ENCODE assay signal across 8 cellular contexts in genomic region chr15:100602064-100602821, GRCh38. TPM values are rescaled to one million over a fixed set of nuclear protein-coding genes. Genes with fewer than 3 reads are reported as not detected.
A peak's percentile ranks its signal among the peaks of the same experiment; 100 is the strongest.
DNase-seq lines count a peak whose midpoint lies in the region; ATAC-seq and TF ChIP-seq lines count a peak whose summit lies in the region.

Gene ASB7 (plus strand): TSS chr15:100602589. CDS start chr15:100612217, 9,628 bp downstream.
Gene LINS1 (minus strand): TSS chr15:100602184. CDS start chr15:100580842, 21,342 bp downstream.

- H3K36me3 ChIP-seq in PC-3 (ENCODE audit: low read depth, low read length) (no peaks in the 10 kb centered on the region; the same call in 1 of the 2 replicates), mucosa of descending colon (ENCODE audit: low read depth) (no peaks in the 10 kb centered on the region)

- peak within 1 kb of the TSS; percentile 95 for H2AFZ ChIP-seq in PC-3 (ENCODE audit: low read length)

- H3K4me3 ChIP-seq in PC-3 (ENCODE audit: low read length), result peak within 1 kb of the TSS; percentile 98
- H3K4me3 ChIP-seq in mucosa of descending colon, result peak within 1 kb of the TSS; percentile 66

- intact Hi-C loops in PC-3 (cut with micrococcal nuclease) (no loop called here), mucosa of descending colon (cut with DNase I, micrococcal nuclease) (no loop called here)

- TF ChIP-seq EP300 in Ishikawa (IDR thresholded peaks at IDR 0.05; ENCODE audit: borderline replicate concordance), result no peak

- no peaks in the 10 kb centered on the region for H3K27me3 ChIP-seq in PC-3 (ENCODE audit: low read length)

- H3K9me2 ChIP-seq in PC-3 (replicated peaks; ENCODE audit: low read length), result no peaks in the 10 kb centered on the region

- H4K20me1 ChIP-seq in PC-3 (ENCODE audit: low read length), result no peaks in the 10 kb centered on the region

- BruUV-seq in PC-3 (replicated peaks; lab: Mats Ljungman, UMichigan), result no TSS peak

- CTCF ChIA-PET in PC-3 (lab: Charles Lee), result interaction anchor here (1.0 to 1.9 kb wide), 2 partner anchors 30 to 252 kb away, joined by 3 to 6 read pairs; no protein-coding TSS in a partner anchor

- H3K4me2 ChIP-seq in PC-3 (ENCODE audit: low read length), result peak within 1 kb of the TSS; percentile 96

- POLR2A ChIA-PET in PC-3 (lab: Charles Lee; ENCODE audit: unreplicated experiment), result interaction anchor here (0.6 kb wide), 1 partner anchor 263 kb away, joined by 22 read pairs; no protein-coding TSS in a partner anchor

- peak within 1 kb of the TSS; percentile 90 for H3K9ac ChIP-seq in PC-3 (ENCODE audit: low read length)

- no peak for TF ChIP-seq CTCF in PC-3 (conservative IDR thresholded peaks at IDR 0.05; ENCODE audit: low read depth, low read length)
- TF ChIP-seq CTCF in mucosa of descending colon (IDR thresholded peaks at IDR 0.05), result no peak

- H3K4me1 ChIP-seq in PC-3 (ENCODE audit: insufficient read depth, low read length), result peaks cover 22% of the 10 kb centered on the region
- peaks cover 17% of the 10 kb centered on the region for H3K4me1 ChIP-seq in mucosa of descending colon (ENCODE audit: low read depth)

- H3K9me3 ChIP-seq in PC-3 (ENCODE audit: low read length), result no peaks in the 10 kb centered on the region
- H3K9me3 ChIP-seq in mucosa of descending colon, result no peaks in the 10 kb centered on the region

- ATAC-seq in GM21576 (IDR thresholded peaks at IDR 0.05; ENCODE audit: unreplicated experiment) (peak; percentile 87), PC-3 (peak; percentile 94), mucosa of descending colon (peak; percentile 95)

- DNase-seq in DMS114 treated with DMSO at 0.1 percent for 48 hours (lab: John Stamatoyannopoulos, UW; ENCODE audit: unreplicated experiment) (peak; percentile 100), PC-3 (peak; percentile 100), activated T-cell treated with anti-CD3 and anti-CD28 coated beads for 48 hours (ENCODE audit: low read depth) (peak; percentile 98), epithelial cell of prostate (ENCODE audit: low read depth, low spot score) (peak; percentile 100), mucosa of descending colon (peak; percentile 100)
- peak; percentile 100 for DNase-seq in stimulated activated CD8-positive, alpha-beta memory T cell treated with anti-CD3 and anti-CD28 coated beads, Interleukin-4, amount 100 ng/mL, for 24 hours (ENCODE audit: low read depth)

- peak within 1 kb of the TSS; percentile 25 for H3K27ac ChIP-seq in PC-3 (ENCODE audit: low read length)
- H3K27ac ChIP-seq in epithelial cell of prostate, result peak within 1 kb of the TSS; percentile 63

- peaks cover 84% of the 10 kb centered on the region for H3K79me2 ChIP-seq in PC-3 (ENCODE audit: low read length)

- no peaks in the 10 kb centered on the region for H3F3A ChIP-seq in PC-3 (ENCODE audit: low read length, unreplicated experiment)

- TF ChIP-seq RAD21 in Ishikawa (IDR thresholded peaks at IDR 0.05; ENCODE audit: low read depth), result no peak

TF ChIP-seq in Ishikawa, 13 proteins besides CTCF, POLR2A, EP300 and RAD21:
- TF ChIP-seq YY1 (IDR thresholded peaks at IDR 0.05; ENCODE audit: low read depth), result peak; percentile 91
- TF ChIP-seq NFIC (IDR thresholded peaks at IDR 0.05), result peak; percentile 78
- TF ChIP-seq TAF1 (IDR thresholded peaks at IDR 0.05; ENCODE audit: low read depth), result peak; percentile 54; the same call in 1 of the 2 replicates
- peak; percentile 45; the same call in 1 of the 2 replicates for TF ChIP-seq CREB1 (IDR thresholded peaks at IDR 0.05; ENCODE audit: low read depth)
- TF ChIP-seq CEBPB (IDR thresholded peaks at IDR 0.05), result no peak
- TF ChIP-seq EGR1 (IDR thresholded peaks at IDR 0.05), result peak; percentile 40; the same call in 1 of the 2 replicates
- TF ChIP-seq ZBTB7A (IDR thresholded peaks at IDR 0.05; ENCODE audit: low read depth), result peak; percentile 53; the same call in 1 of the 2 replicates
- TF ChIP-seq REST (IDR thresholded peaks at IDR 0.05; ENCODE audit: low read depth), result no peak
- TF ChIP-seq MAX (IDR thresholded peaks at IDR 0.05), result no peak
- TF ChIP-seq USF1 (IDR thresholded peaks at IDR 0.05), result 0 out of 2 replicates have a peak, but pooled peaks have one; percentile 0
- TF ChIP-seq TEAD4 (IDR thresholded peaks at IDR 0.05), result no peak
- 0 out of 2 replicates have a peak, but pooled peaks have one; percentile 37 for TF ChIP-seq TCF12 (IDR thresholded peaks at IDR 0.05; ENCODE audit: low read depth)
- TF ChIP-seq FOXM1 (IDR thresholded peaks at IDR 0.05; ENCODE audit: borderline replicate concordance, low read depth), result no peak

RNA-seq across cellular contexts. Expression of gene ASB7, which starts in this region (rescaled TPM):
- total RNA-seq in PC-3 (2014; rRNA removed) (7.8 and 9.6 TPM in 2 replicates), mucosa of descending colon (10 to 100 TPM; 20.1 to 23.5 (median 22.2) TPM)

RNA-seq across cellular contexts. Expression of gene LINS1, which starts in this region (rescaled TPM):
- total RNA-seq in PC-3 (2014; rRNA removed), result 8.5 and 12.0 TPM in 2 replicates
- total RNA-seq in mucosa of descending colon, result 10 to 100 TPM; 18.6 to 32.0 (median 24.2) TPM

Comparison
In these comparisons a context has a peak if more than half of its experiments do, and no peak if none do; other contexts are left out.
1. Peak in every context shown above with its lines: DNase-seq, ATAC-seq, H3K4me3 ChIP-seq and H3K27ac ChIP-seq.